ENCODE assay signal across 8 cellular contexts in the genomic region with DNA sequence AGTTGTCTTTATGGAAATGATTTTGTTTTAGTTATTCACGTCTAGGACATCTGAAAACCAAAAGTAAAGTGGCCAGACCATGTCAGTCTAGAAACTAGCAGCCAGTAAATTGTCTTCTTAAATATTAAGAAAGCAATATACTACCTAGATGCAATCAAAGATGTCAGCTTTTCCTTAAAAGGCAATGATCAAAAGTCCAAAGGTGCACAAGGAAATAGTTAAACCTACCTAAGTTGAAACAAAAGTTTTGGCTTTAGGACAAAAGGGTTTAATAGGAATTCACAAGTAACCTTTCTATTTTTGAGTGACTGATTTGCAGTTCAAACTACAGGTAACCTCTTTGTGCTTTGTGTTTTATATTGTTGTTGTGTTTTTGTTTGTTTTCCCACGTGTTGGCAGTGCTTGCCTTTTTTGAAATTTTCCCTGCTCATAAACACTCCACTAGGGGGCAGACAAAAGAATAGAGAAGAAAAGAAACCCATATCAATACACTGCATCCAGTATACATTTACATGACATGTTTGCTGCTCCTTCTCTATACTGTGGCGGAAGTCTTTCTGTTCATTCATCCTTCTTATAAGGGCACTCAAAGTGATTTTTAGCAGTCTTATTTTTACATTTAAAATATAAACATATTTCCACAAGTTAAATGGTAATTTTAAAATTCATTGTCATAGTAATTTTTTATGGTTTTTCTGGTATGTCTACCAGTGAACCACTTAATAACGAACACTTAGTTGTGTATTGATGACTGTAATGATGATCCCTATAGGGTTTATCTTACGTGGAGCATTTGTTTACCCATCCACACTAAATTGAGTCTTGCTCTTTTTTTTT.
DNase-seq lines count a peak whose midpoint lies in the region; ATAC-seq, FAIRE-seq and TF ChIP-seq lines count a peak whose summit lies in the region.

No MANE protein-coding gene starts in this region.

- H2AFZ ChIP-seq in GM12878 (ENCODE audit: control insufficient read depth, low read depth, low read length): no peak overlapping the region

- H3K4me2 ChIP-seq in GM12878 (ENCODE audit: control insufficient read depth, insufficient read depth): no peak overlapping the region

- peak; percentile 72 for TF ChIP-seq RAD21 in GM12878 (IDR thresholded peaks at IDR 0.05; ENCODE audit: insufficient read depth, low read depth, low read length)
- TF ChIP-seq RAD21 in liver (IDR thresholded peaks at IDR 0.05): peak; percentile 68 to 78

- no peak overlapping the region for H3K27ac ChIP-seq in A673 (ENCODE audit: low read depth, low read length, poor library complexity, severe bottlenecking)
- H3K27ac ChIP-seq in GM12878 (ENCODE audit: control insufficient read depth, insufficient read depth): no peak overlapping the region
- H3K27ac ChIP-seq in liver (ENCODE audit: low read depth in 1 of 2, low read length in 2 of 2): no peak overlapping the region

- intact Hi-C loops in A673 (cut with micrococcal nuclease; ENCODE audit: unreplicated experiment): loop anchor here (5.0 kb wide), 1 partner anchor 73 kb away; no protein-coding TSS in a partner anchor
- intact Hi-C loops in GM12878 (cut with micrococcal nuclease; ENCODE audit: unreplicated experiment): loop anchor here (1.0 to 2.0 kb wide), 2 partner anchors 23 to 83 kb away; no protein-coding TSS in a partner anchor

- no peaks in the 10 kb centered on the region for H3K36me3 ChIP-seq in A673 (ENCODE audit: insufficient read depth, low read length, poor library complexity, severe bottlenecking)
- H3K36me3 ChIP-seq in GM12878 (ENCODE audit: control insufficient read depth in 2 of 2, insufficient read depth in 2 of 2, low read length in 1 of 2): no peaks in the 10 kb centered on the region
- no peaks in the 10 kb centered on the region for H3K36me3 ChIP-seq in liver (ENCODE audit: control insufficient read depth in 4 of 4, insufficient read depth in 3 of 4, low read depth in 1 of 4, low read length in 3 of 4)

- 2% methylated on average over 5 of the region's 5 CpGs for WGBS in GM12878 (ENCODE audit: insufficient coverage, insufficient replicate concordance, low lambda C conversion rate, missing lambda C conversion rate)
- 74% methylated on average over 5 of the region's 5 CpGs for WGBS in liver

- ATAC-seq in HG02642 (IDR thresholded peaks at IDR 0.05; ENCODE audit: poor library complexity, unreplicated experiment): peak; percentile 55
- ATAC-seq in GM12878: peak; percentile 76

- peak; percentile 69 for FAIRE-seq in GM12878 (lab: Jason Lieb, UNC)

- in situ Hi-C loops in GM12878 (cut with MboI): no loop called here

- no peak for TF ChIP-seq POLR2A in GM12878 (IDR thresholded peaks at IDR 0.05; ENCODE audit: low read depth, low read length)

- CTCF ChIA-PET in A673 (lab: Charles Lee) (no interaction called here), GM12878 (lab: Yijun Ruan, JAX) (interaction anchor here (0.7 to 4.7 kb wide), 10 partner anchors 10 to 85 kb away, joined by 3 to 48 read pairs (median 6); no protein-coding TSS in a partner anchor)

- H3K4me3 ChIP-seq in A673 (ENCODE audit: low read depth, low read length, poor library complexity, severe bottlenecking): no peak overlapping the region
- no peak overlapping the region for H3K4me3 ChIP-seq in GM12878
- H3K4me3 ChIP-seq in liver (ENCODE audit: low read depth in 1 of 3, low read length in 3 of 3): no peak overlapping the region

- no peaks in the 10 kb centered on the region for H4K20me1 ChIP-seq in GM12878 (ENCODE audit: control insufficient read depth, insufficient read depth)

- H3K79me2 ChIP-seq in GM12878 (ENCODE audit: control insufficient read depth, insufficient read depth, low read length): no peaks in the 10 kb centered on the region

- H3K9me3 ChIP-seq in A673 (ENCODE audit: low read depth, low read length, poor library complexity, severe bottlenecking): no peaks in the 10 kb centered on the region
- no peaks in the 10 kb centered on the region for H3K9me3 ChIP-seq in GM12878 (replicated peaks; ENCODE audit: control insufficient read depth, insufficient read depth, low read length)
- no peaks in the 10 kb centered on the region for H3K9me3 ChIP-seq in liver (ENCODE audit: control insufficient read depth in 4 of 4, low read length in 3 of 4)

- RAD21 ChIA-PET in GM12878 (lab: Charles Lee; ENCODE audit: unreplicated experiment): interaction anchor here (0.7 to 3.7 kb wide), 4 partner anchors 9 to 81 kb away, joined by 3 to 18 read pairs (median 4); no protein-coding TSS in a partner anchor

- peak; percentile 78 for DNase-seq in A673 (ENCODE audit: low spot score)
- DNase-seq in NCI-H2227 (lab: John Stamatoyannopoulos, UW; ENCODE audit: unreplicated experiment): peak; percentile 59
- no peak for DNase-seq in GM12878 (ENCODE audit: low read depth, low spot score)
- DNase-seq in HuH-7.5 (ENCODE audit: low spot score): no peak
- DNase-seq in effector CD8-positive, alpha-beta T cell (lab: John Stamatoyannopoulos, UW): no peak

- no TSS peak for BruUV-seq in A673 (replicated peaks; lab: Mats Ljungman, UMichigan)
- BruUV-seq in GM12878 (replicated peaks; lab: Mats Ljungman, UMichigan): no TSS peak

- no peak for TF ChIP-seq EP300 in GM12878 (IDR thresholded peaks at IDR 0.05; ENCODE audit: borderline replicate concordance in 1 of 2, control insufficient read depth in 1 of 2, low read depth in 2 of 2, low read length in 2 of 2)

- TF ChIP-seq CTCF in A673 (conservative IDR thresholded peaks at IDR 0.05; ENCODE audit: low read depth, low read length) (peak; percentile 89), GM12872 (IDR thresholded peaks at IDR 0.05; ENCODE audit: insufficient read depth, low read depth, low read length) (peak; percentile 69), GM12878 (IDR thresholded peaks at IDR 0.05 in 2 of 3, conservative IDR thresholded peaks at IDR 0.05 in 1 of 3; ENCODE audit: control insufficient read depth in 2 of 3, extremely low read depth in 1 of 3, insufficient read depth in 1 of 3, low read depth in 3 of 3, low read length in 3 of 3) (peak; percentile 62 to 69 (median 62)), liver (IDR thresholded peaks at IDR 0.05; ENCODE audit: low read depth, low read length, missing input control) (peak; percentile 61)

- H3K27me3 ChIP-seq in A673 (replicated peaks; ENCODE audit: insufficient read depth, low read depth, low read length, poor library complexity) (no peaks in the 10 kb centered on the region), GM12878 (replicated peaks in 1 of 2; ENCODE audit: control insufficient read depth in 2 of 2, insufficient read depth in 2 of 2, low read length in 1 of 2) (no peaks in the 10 kb centered on the region; a peak in 1 of 4 replicates), liver (ENCODE audit: control insufficient read depth in 4 of 4, insufficient read depth in 4 of 4, low read length in 3 of 4) (no peaks in the 10 kb centered on the region)

- POLR2A ChIA-PET in A673 (lab: Charles Lee; ENCODE audit: low non-redundant PET) (no interaction called here), GM12878 (lab: Charles Lee) (no interaction called here)

- SMC1A ChIA-PET in GM12878 (lab: Charles Lee; ENCODE audit: uncharacterized antibody, unreplicated experiment): interaction anchor here (0.7 to 11.0 kb wide), 10 partner anchors 9 to 121 kb away, joined by 3 to 204 read pairs (median 4); partner anchors contain the start of gene GAB1

- H3K9ac ChIP-seq in GM12878 (ENCODE audit: control insufficient read depth, insufficient read depth, low read length) (no peak overlapping the region), liver (ENCODE audit: low read depth in 1 of 2, low read length in 2 of 2) (no peak overlapping the region)

- H3K4me1 ChIP-seq in A673 (ENCODE audit: insufficient read depth, low read length, poor library complexity, severe bottlenecking) (peaks cover 34% of the 10 kb centered on the region), GM12878 (ENCODE audit: control insufficient read depth, insufficient read depth, low read length) (peaks cover 19% of the 10 kb centered on the region), liver (ENCODE audit: control insufficient read depth in 4 of 4, insufficient read depth in 4 of 4, low read length in 3 of 4) (peaks cover 0 to 12% (median 1%) of the 10 kb centered on the region in 4 donors)

TF ChIP-seq in GM12878, 131 proteins besides CTCF, POLR2A, EP300 and RAD21 (continues in another document):
- TF ChIP-seq BMI1 (IDR thresholded peaks at IDR 0.05; ENCODE audit: borderline replicate concordance) (no peak), SMAD5 (IDR thresholded peaks at IDR 0.05; ENCODE audit: low read depth) (no peak)

TF ChIP-seq in liver, 16 proteins besides CTCF, POLR2A, EP300 and RAD21 (continues in another document):
- TF ChIP-seq GABPA (IDR thresholded peaks at IDR 0.05 in 1 of 2, conservative IDR thresholded peaks at IDR 0.05 in 1 of 2) (no peak), JUND (IDR thresholded peaks at IDR 0.05) (peak in 1 of 2 donors; percentile 13), HNF4G (IDR thresholded peaks at IDR 0.05) (peak; percentile 8)
- TF ChIP-seq, protein P1, sequence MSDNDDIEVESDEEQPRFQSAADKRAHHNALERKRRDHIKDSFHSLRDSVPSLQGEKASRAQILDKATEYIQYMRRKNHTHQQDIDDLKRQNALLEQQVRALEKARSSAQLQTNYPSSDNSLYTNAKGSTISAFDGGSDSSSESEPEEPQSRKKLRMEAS (IDR thresholded peaks at IDR 0.05): peak; percentile 46
- TF ChIP-seq, protein P2, sequence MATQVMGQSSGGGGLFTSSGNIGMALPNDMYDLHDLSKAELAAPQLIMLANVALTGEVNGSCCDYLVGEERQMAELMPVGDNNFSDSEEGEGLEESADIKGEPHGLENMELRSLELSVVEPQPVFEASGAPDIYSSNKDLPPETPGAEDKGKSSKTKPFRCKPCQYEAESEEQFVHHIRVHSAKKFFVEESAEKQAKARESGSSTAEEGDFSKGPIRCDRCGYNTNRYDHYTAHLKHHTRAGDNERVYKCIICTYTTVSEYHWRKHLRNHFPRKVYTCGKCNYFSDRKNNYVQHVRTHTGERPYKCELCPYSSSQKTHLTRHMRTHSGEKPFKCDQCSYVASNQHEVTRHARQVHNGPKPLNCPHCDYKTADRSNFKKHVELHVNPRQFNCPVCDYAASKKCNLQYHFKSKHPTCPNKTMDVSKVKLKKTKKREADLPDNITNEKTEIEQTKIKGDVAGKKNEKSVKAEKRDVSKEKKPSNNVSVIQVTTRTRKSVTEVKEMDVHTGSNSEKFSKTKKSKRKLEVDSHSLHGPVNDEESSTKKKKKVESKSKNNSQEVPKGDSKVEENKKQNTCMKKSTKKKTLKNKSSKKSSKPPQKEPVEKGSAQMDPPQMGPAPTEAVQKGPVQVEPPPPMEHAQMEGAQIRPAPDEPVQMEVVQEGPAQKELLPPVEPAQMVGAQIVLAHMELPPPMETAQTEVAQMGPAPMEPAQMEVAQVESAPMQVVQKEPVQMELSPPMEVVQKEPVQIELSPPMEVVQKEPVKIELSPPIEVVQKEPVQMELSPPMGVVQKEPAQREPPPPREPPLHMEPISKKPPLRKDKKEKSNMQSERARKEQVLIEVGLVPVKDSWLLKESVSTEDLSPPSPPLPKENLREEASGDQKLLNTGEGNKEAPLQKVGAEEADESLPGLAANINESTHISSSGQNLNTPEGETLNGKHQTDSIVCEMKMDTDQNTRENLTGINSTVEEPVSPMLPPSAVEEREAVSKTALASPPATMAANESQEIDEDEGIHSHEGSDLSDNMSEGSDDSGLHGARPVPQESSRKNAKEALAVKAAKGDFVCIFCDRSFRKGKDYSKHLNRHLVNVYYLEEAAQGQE (IDR thresholded peaks at IDR 0.05): no peak

Comparison
In these comparisons a context has a peak if more than half of its experiments do, and no peak if none do; other contexts are left out.
1. DNase-seq: peak in A673 (single experiment) and NCI-H2227 (single experiment); none in GM12878 (single experiment), HuH-7.5 (single experiment) and effector CD8-positive, alpha-beta T cell (single experiment).
2. Peak in every context shown above with its lines, with median percentiles within 50 percentile points of each other: CTCF ChIP-seq.